Comparison of ENCODE assay signal across 29 cellular contexts in genomic region chr7:149476791-149477190, GRCh38.
"Had no signal": no experiment of that assay in that cellular context is flagged by ENCODE, and none has a peak within 500 bp of the region (broad histone marks: within the 10 kb centered on the region; RNA-seq: fewer than 3 reads in every experiment).

No MANE protein-coding gene starts in this region.

- H3K4me3 Mint-ChIP-seq: activated naive CD4-positive, alpha-beta T cell treated with anti-CD3 and anti-CD28 coated beads for 36 hours; activated naive CD8-positive, alpha-beta T cell treated with anti-CD3 and anti-CD28 coated beads, Interleukin-2, amount 10 ng/mL, durations not matched to agents 7 days and 5 days; activated T-helper 1 cell treated with anti-CD3 and anti-CD28 coated beads, Interleukin-12 subunit alpha, Interleukin-12 subunit beta, Interleukin-2, Interleukin-4 antibody, amounts not matched to agents 30 ng/mL and 10 ng/mL and 1 ng/mL, durations not matched to agents 14 hours and 24 hours and 36 hours; nephron progenitor cell; stimulated activated memory B cell treated with anti-CD40 and anti-IgM and Interleukin-4, amounts not matched to agents 10 μg/mL and 1 μg/mL and 100 μg/mL, for 72 hours; stimulated activated naive CD8-positive, alpha-beta T cell treated with anti-CD3 and anti-CD28 coated beads, Interleukin-15, amount 100 ng/mL, for 72 hours had no signal

- H3K27me3 ChIP-seq: brain microvascular endothelial cell, neutrophil, upper lobe of right lung had no signal

- H3K4me3 ChIP-seq: lower lobe of right lung, SK-N-MC, upper lobe of right lung had no signal

- H3K4me1 Mint-ChIP-seq: stimulated activated memory B cell treated with anti-CD40 and anti-IgM and Interleukin-4, amounts not matched to agents 10 μg/mL and 1 μg/mL and 100 μg/mL, for 72 hours; stimulated activated naive CD8-positive, alpha-beta T cell treated with anti-CD3 and anti-CD28 coated beads, Interleukin-15, amount 100 ng/mL, for 72 hours had no signal

- ATAC-seq: sciatic nerve; stimulated activated memory B cell treated with anti-CD40 and anti-IgM and Interleukin-4, amounts not matched to agents 10 μg/mL and 1 μg/mL and 100 μg/mL, for 72 hours; stimulated activated naive CD8-positive, alpha-beta T cell treated with anti-CD3 and anti-CD28 coated beads, Interleukin-15, amount 100 ng/mL, for 72 hours; upper lobe of right lung had no signal

- DNase-seq: activated CD4-positive, alpha-beta T cell treated with anti-CD3 and anti-CD28 coated beads, Interleukin-2, amount 50 U/mL, for 4 hours; activated CD4-positive, CD25-positive, alpha-beta regulatory T cell treated with anti-CD3 and anti-CD28 coated beads, Interleukin-2, amount 50 U/mL, for 72 hours; activated effector memory CD4-positive, alpha-beta T cell treated with anti-CD3 and anti-CD28 coated beads, Interleukin-2, amount 50 U/mL, for 16 hours; activated naive CD4-positive, alpha-beta T cell treated with anti-CD3 and anti-CD28 coated beads for 36 hours; activated naive CD8-positive, alpha-beta T cell treated with anti-CD3 and anti-CD28 coated beads, Interleukin-2, amount 10 ng/mL, durations not matched to agents 7 days and 5 days; activated T-cell treated with anti-CD3 and anti-CD28 coated beads, Interleukin-2, amount 50 U/mL, for 1 hour; brain microvascular endothelial cell; cortex of kidney; foreskin fibroblast; hippocampal formation; kidney; lower lobe of right lung; mesendoderm; nephron progenitor cell; retina; small intestine; stimulated activated CD4-positive, alpha-beta T cell treated with anti-CD3 and anti-CD28 coated beads, Interleukin-4, amount 100 ng/mL, for 24 hours; stimulated activated naive CD8-positive, alpha-beta T cell treated with anti-CD3 and anti-CD28 coated beads, Interleukin-15, amount 100 ng/mL, for 72 hours; substantia nigra; upper lobe of right lung had no signal

- H3K4me1 ChIP-seq: lower lobe of right lung, upper lobe of right lung had no signal

- H3K27ac ChIP-seq: brain microvascular endothelial cell, lower lobe of right lung, neutrophil, SK-N-MC, upper lobe of right lung, VCaP had no signal

- H3K9me3 ChIP-seq: lower lobe of right lung, neutrophil, upper lobe of right lung had no signal

- H3K27me3 Mint-ChIP-seq: activated naive CD8-positive, alpha-beta T cell treated with anti-CD3 and anti-CD28 coated beads, Interleukin-2, amount 10 ng/mL, durations not matched to agents 7 days and 5 days; stimulated activated memory B cell treated with anti-CD40 and anti-IgM and Interleukin-4, amounts not matched to agents 10 μg/mL and 1 μg/mL and 100 μg/mL, for 72 hours; stimulated activated naive CD8-positive, alpha-beta T cell treated with anti-CD3 and anti-CD28 coated beads, Interleukin-15, amount 100 ng/mL, for 72 hours had no signal

- H3K27ac Mint-ChIP-seq: activated naive CD4-positive, alpha-beta T cell treated with anti-CD3 and anti-CD28 coated beads for 36 hours; activated naive CD8-positive, alpha-beta T cell treated with anti-CD3 and anti-CD28 coated beads, Interleukin-2, amount 10 ng/mL, durations not matched to agents 7 days and 5 days; activated T-helper 1 cell treated with anti-CD3 and anti-CD28 coated beads, Interleukin-12 subunit alpha, Interleukin-12 subunit beta, Interleukin-2, Interleukin-4 antibody, amounts not matched to agents 30 ng/mL and 10 ng/mL and 1 ng/mL, durations not matched to agents 14 hours and 24 hours and 36 hours; nephron progenitor cell; stimulated activated memory B cell treated with anti-CD40 and anti-IgM and Interleukin-4, amounts not matched to agents 10 μg/mL and 1 μg/mL and 100 μg/mL, for 72 hours had no signal

- FAIRE-seq: astrocyte, endothelial cell of umbilical vein, kidney, small intestine, TTC549 had no signal
